ENCODE assay signal across 7 cellular contexts in the genomic region with DNA sequence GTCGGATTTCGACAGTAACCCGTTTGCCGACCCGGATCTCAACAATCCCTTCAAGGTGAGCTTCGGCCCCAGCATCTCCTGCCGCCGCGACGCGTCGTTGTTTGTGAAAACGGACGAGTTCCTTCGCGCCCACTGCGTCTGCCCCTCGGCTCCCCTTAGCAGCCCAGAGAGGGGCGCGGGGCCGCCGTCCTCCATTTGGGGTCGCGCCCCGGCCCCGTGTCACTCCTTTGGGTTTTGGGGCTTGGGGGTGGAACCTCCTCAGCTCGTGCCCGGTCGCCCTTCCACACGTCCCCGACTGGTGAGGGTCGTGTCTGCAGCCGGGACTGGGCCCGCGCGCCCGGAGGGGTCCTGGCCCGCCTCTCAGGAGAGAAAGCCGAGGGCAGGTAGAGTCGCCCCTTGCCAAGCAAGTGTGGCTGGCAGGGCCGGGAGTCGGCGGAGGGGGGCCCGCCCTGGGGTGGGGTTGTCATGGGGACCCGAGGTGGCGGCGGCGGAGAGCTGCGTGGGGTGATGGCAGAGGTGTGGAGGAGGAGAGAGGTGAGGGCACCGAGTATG. TPM values are rescaled to one million over a fixed set of nuclear protein-coding genes. Genes with fewer than 3 reads are reported as not detected.
A peak's percentile ranks its signal among the peaks of the same experiment; 100 is the strongest.
DNase-seq lines count a peak whose midpoint lies in the region; ATAC-seq and TF ChIP-seq lines count a peak whose summit lies in the region.

No MANE protein-coding gene starts in this region.

- H3K4me1 ChIP-seq in PC-9 (replicated peaks; ENCODE audit: insufficient read depth) (peaks cover 12% of the 10 kb centered on the region), cardiac muscle cell (ENCODE audit: low read depth) (peaks cover 7% of the 10 kb centered on the region), prostate gland (replicated peaks) (peaks cover 5% of the 10 kb centered on the region), uterus (peaks cover 0 to 5% of the 10 kb centered on the region in 2 donors)

- no peaks in the 10 kb centered on the region for H3K9me2 ChIP-seq in PC-9 (ENCODE audit: insufficient read depth)

- H3F3A ChIP-seq in PC-9 (ENCODE audit: insufficient read depth, low read depth), result peaks cover 12% of the 10 kb centered on the region; the same call in 1 of the 2 replicates

- under 1% methylated on average over 40 of the region's 50 CpGs for WGBS in prostate gland

- H3K36me3 Mint-ChIP-seq in activated naive CD4-positive, alpha-beta T cell treated with anti-CD3 and anti-CD28 coated beads, Interleukin-2, amount 10 ng/mL, durations not matched to agents 7 days and 5 days, result peaks cover 18% of the 10 kb centered on the region

- no TSS peak for BruUV-seq in PC-9 (replicated peaks; lab: Mats Ljungman, UMichigan)

- ATAC-seq in GM18907 (IDR thresholded peaks at IDR 0.05; ENCODE audit: unreplicated experiment), result peak; percentile 40
- peak; percentile 29 for ATAC-seq in HG03039 (IDR thresholded peaks at IDR 0.05; ENCODE audit: unreplicated experiment)

- H3K27me3 Mint-ChIP-seq in activated naive CD4-positive, alpha-beta T cell treated with anti-CD3 and anti-CD28 coated beads, Interleukin-2, amount 10 ng/mL, durations not matched to agents 7 days and 5 days, result no peaks in the 10 kb centered on the region

- TF ChIP-seq CTCF in PC-9 (conservative IDR thresholded peaks at IDR 0.05) (no peak; the same call in 1 of the 2 replicates), cardiac muscle cell (IDR thresholded peaks at IDR 0.05; ENCODE audit: low read depth, low read length) (no peak), prostate gland (IDR thresholded peaks at IDR 0.05) (no peak), uterus (IDR thresholded peaks at IDR 0.05) (no peak)

- peak overlapping the region; percentile 95 for H3K27ac Mint-ChIP-seq in activated naive CD4-positive, alpha-beta T cell treated with anti-CD3 and anti-CD28 coated beads, Interleukin-2, amount 10 ng/mL, durations not matched to agents 7 days and 5 days

- H3K9me3 ChIP-seq in PC-9 (ENCODE audit: insufficient read depth, low read depth) (no peaks in the 10 kb centered on the region), cardiac muscle cell (ENCODE audit: low read depth) (no peaks in the 10 kb centered on the region), prostate gland (no peaks in the 10 kb centered on the region), uterus (no peaks in the 10 kb centered on the region)

- TF ChIP-seq POLR2A in prostate gland (IDR thresholded peaks at IDR 0.05), result no peak
- TF ChIP-seq POLR2A in uterus (IDR thresholded peaks at IDR 0.05), result no peak

- H3K4me3 ChIP-seq in PC-9, result peak overlapping the region; percentile 86
- peak overlapping the region; percentile 84 for H3K4me3 ChIP-seq in cardiac muscle cell
- peak overlapping the region; percentile 93 to 96 for H3K4me3 ChIP-seq in prostate gland
- H3K4me3 ChIP-seq in uterus, result peak overlapping the region; percentile 91 to 92

- H3K4me3 Mint-ChIP-seq in activated naive CD4-positive, alpha-beta T cell treated with anti-CD3 and anti-CD28 coated beads, Interleukin-2, amount 10 ng/mL, durations not matched to agents 7 days and 5 days, result peak overlapping the region; percentile 95

- H3K36me3 ChIP-seq in PC-9 (ENCODE audit: low read depth) (no peaks in the 10 kb centered on the region), cardiac muscle cell (no peaks in the 10 kb centered on the region), prostate gland (no peaks in the 10 kb centered on the region), uterus (no peaks in the 10 kb centered on the region)

- H4K20me1 ChIP-seq in PC-9 (ENCODE audit: insufficient read depth), result peaks cover 4% of the 10 kb centered on the region; the same call in 1 of the 2 replicates

- H3K27me3 ChIP-seq in PC-9 (ENCODE audit: insufficient read depth, low read depth), result no peaks in the 10 kb centered on the region
- H3K27me3 ChIP-seq in cardiac muscle cell, result no peaks in the 10 kb centered on the region
- H3K27me3 ChIP-seq in prostate gland (replicated peaks; ENCODE audit: insufficient read depth), result no peaks in the 10 kb centered on the region
- H3K27me3 ChIP-seq in uterus, result no peaks in the 10 kb centered on the region

- peak overlapping the region; percentile 87 for H3K4me2 ChIP-seq in PC-9

- CTCF ChIA-PET in PC-9 (lab: Charles Lee), result interaction anchor here (0.7 to 1.8 kb wide), 2 partner anchors 41 to 66 kb away, joined by 3 to 4 read pairs; partner anchors contain the start of gene AP3B1
- CTCF ChIA-PET in activated naive CD4-positive, alpha-beta T cell treated with anti-CD3 and anti-CD28 coated beads, Interleukin-2, amount 10 ng/mL, durations not matched to agents 7 days and 5 days (lab: Charles Lee), result interaction anchor here (1.5 to 1.7 kb wide), 2 partner anchors 12 to 66 kb away, joined by 3 to 16 read pairs; partner anchors contain the start of gene AP3B1

- peaks cover 58% of the 10 kb centered on the region for H3K79me2 ChIP-seq in PC-9 (ENCODE audit: low read depth)

- DNase-seq in PC-9 (peak in 1 of 2 experiments; percentile 60), cardiac muscle cell (ENCODE audit: low read depth in 1 of 2, low spot score in 1 of 2) (peak in 1 of 2 donors; percentile 31), prostate gland (ENCODE audit: low spot score) (peak; percentile 55), uterus (peak; percentile 37 to 51)
- peak; percentile 73 for DNase-seq in activated naive CD4-positive, alpha-beta T cell treated with anti-CD3 and anti-CD28 coated beads, Interleukin-2, amount 10 ng/mL, durations not matched to agents 7 days and 5 days

- POLR2A ChIA-PET in PC-9 (lab: Charles Lee; ENCODE audit: unreplicated experiment), result interaction anchor here (0.6 to 0.8 kb wide), 4 partner anchors 16 to 875 kb away, joined by 3 to 8 read pairs (median 6); partner anchors contain the start of genes AP3B1 and JMY

- H3K27ac ChIP-seq in PC-9 (peak overlapping the region; percentile 87), cardiac muscle cell (peak overlapping the region; percentile 90), prostate gland (peak overlapping the region; percentile 90 to 92), uterus (peak overlapping the region; percentile 83 to 89)

- no peaks in the 10 kb centered on the region for H3K9me3 Mint-ChIP-seq in activated naive CD4-positive, alpha-beta T cell treated with anti-CD3 and anti-CD28 coated beads, Interleukin-2, amount 10 ng/mL, durations not matched to agents 7 days and 5 days

- intact Hi-C loops in PC-9 (cut with micrococcal nuclease; ENCODE audit: unreplicated experiment) (loop anchor here (1.0 kb wide), 1 partner anchor 66 kb away; the partner anchor contains the start of gene AP3B1), prostate gland (cut with DNase I) (loop anchor here (1.0 kb wide), 1 partner anchor 66 kb away; the partner anchor contains the start of gene AP3B1), uterus (cut with DNase I; ENCODE audit: low total_unique reads) (loop anchor here (2.0 kb wide), 1 partner anchor 66 kb away; the partner anchor contains the start of gene AP3B1)

- peaks cover 30% of the 10 kb centered on the region for H3K4me1 Mint-ChIP-seq in activated naive CD4-positive, alpha-beta T cell treated with anti-CD3 and anti-CD28 coated beads, Interleukin-2, amount 10 ng/mL, durations not matched to agents 7 days and 5 days

- peak overlapping the region; percentile 98 for H2AFZ ChIP-seq in PC-9

RNA-seq across cellular contexts. Expression of gene SCAMP1, which starts 0.3 kb away (rescaled TPM):
- total RNA-seq in PC-9 (2021) (38.7 and 41.1 TPM in 2 replicates), cardiac muscle cell (25.5 and 32.4 TPM in 2 replicates), prostate gland (10 to 100 TPM; 39.0 to 41.0 TPM), uterus (10 to 100 TPM; 14.9 to 94.1 (median 58.6) TPM)
- 33.4 and 55.4 TPM in 2 replicates for polyA plus RNA-seq in cardiac muscle cell
